In the genomic region with DNA sequence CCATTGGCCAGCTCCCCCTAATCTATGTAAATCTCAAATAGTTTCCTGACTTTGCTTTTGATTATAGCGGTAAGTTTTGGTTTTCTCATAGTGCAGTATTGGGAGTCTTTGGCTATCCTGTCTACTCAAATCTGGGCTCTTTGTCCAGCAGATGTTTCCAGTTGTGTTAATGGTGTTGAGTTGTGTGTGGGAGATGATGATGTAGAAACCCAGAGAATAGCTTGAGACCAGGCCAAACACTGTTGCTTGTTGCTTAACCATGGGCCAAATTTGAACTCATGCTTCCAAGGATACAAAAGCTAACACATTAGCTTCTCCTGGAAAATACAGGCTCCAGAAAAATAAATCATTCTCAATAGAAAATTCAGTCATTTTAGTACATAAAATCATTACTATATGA, we compare ENCODE assay signal across 17 cellular contexts.
A peak's percentile ranks its signal among the peaks of the same experiment; 100 is the strongest.
DNase-seq lines count a peak whose midpoint lies in the region; ATAC-seq and TF ChIP-seq lines count a peak whose summit lies in the region.
"Had no signal": no experiment of that assay in that cellular context is flagged by ENCODE, and none has a peak within 500 bp of the region (broad histone marks: within the 10 kb centered on the region; RNA-seq: fewer than 3 reads in every experiment).

No MANE protein-coding gene starts in this region.

- ATAC-seq in Right ventricle myocardium inferior: peak; percentile 94
- peak in 7 of 8 donors; percentile 85 to 93 (median 87) for ATAC-seq in heart right ventricle
- peak; percentile 74 to 79 for ATAC-seq in right cardiac atrium
- ATAC-seq: A549, GM12878, HepG2 had no signal

- H3K4me3 ChIP-seq in heart right ventricle (no peak overlapping the region), right cardiac atrium (ENCODE audit: low read length) (no peak overlapping the region)
- H3K4me3 ChIP-seq: A549, BLaER1, GM12878 had no signal

- DNase-seq in Right ventricle myocardium inferior (ENCODE audit: missing footprints) (no peak), cardiac septum (ENCODE audit: low spot score) (no peak), heart right ventricle (peak in 1 of 2 donors; percentile 45), right cardiac atrium (no peak), AML-193 (lab: John Stamatoyannopoulos, UW) (no peak), LoVo (ENCODE audit: low spot score) (no peak)
- DNase-seq in activated CD4-positive, alpha-beta T cell treated with anti-CD3 and anti-CD28 coated beads for 4 hours: no peak
- DNase-seq: Calu3; CD4-positive, alpha-beta memory T cell; DND-41; EL; H9 had no signal

- intact Hi-C loops in Right ventricle myocardium inferior (cut with DNase I): no loop called here
- intact Hi-C loops in cardiac septum (cut with DNase I): no loop called here
- intact Hi-C loops in heart right ventricle (cut with DNase I): no loop called here
- intact Hi-C loops in right cardiac atrium (cut with DNase I): no loop called here

- H3K27ac ChIP-seq in heart right ventricle (peak overlapping the region in 1 of 10 donors; percentile 13), right cardiac atrium (ENCODE audit: low read length) (no peak overlapping the region)
- H3K27ac ChIP-seq: 22Rv1, A549, BLaER1 had no signal

- H3K36me3 ChIP-seq in heart right ventricle: no peaks in the 10 kb centered on the region
- H3K36me3 ChIP-seq: BLaER1 had no signal

- H3K9me3 ChIP-seq in heart right ventricle (no peaks in the 10 kb centered on the region), right cardiac atrium (ENCODE audit: control insufficient read depth, low read length) (no peaks in the 10 kb centered on the region)
- H3K9me3 ChIP-seq: A549, BLaER1 had no signal

- no peak for TF ChIP-seq CTCF in heart right ventricle (IDR thresholded peaks at IDR 0.05)

- 71 to 76% methylated on average over 1 of the region's 1 CpG for WGBS in heart right ventricle, 2 donors
- whole genome bisulfite sequencing in right cardiac atrium: 69% methylated on average over 1 of the region's 1 CpG

- H3K27me3 ChIP-seq in heart right ventricle (no peaks in the 10 kb centered on the region), right cardiac atrium (ENCODE audit: control insufficient read depth, insufficient read depth) (no peaks in the 10 kb centered on the region)
- H3K27me3 ChIP-seq: BLaER1 had no signal

- H3K4me1 ChIP-seq in heart right ventricle (no peaks in the 10 kb centered on the region), right cardiac atrium (ENCODE audit: control insufficient read depth, insufficient read depth, low read length) (no peaks in the 10 kb centered on the region)
- H3K4me1 ChIP-seq: A549, BLaER1 had no signal
